In genomic region chr6:33426590-33427563, GRCh38 we compare ENCODE assay signal across 8 cellular contexts. TPM values are rescaled to one million over a fixed set of nuclear protein-coding genes. Genes with fewer than 3 reads are reported as not detected.
DNase-seq lines count a peak whose midpoint lies in the region; ATAC-seq, FAIRE-seq and TF ChIP-seq lines count a peak whose summit lies in the region.

No MANE protein-coding gene starts in this region.

- H3K79me2 ChIP-seq in OCI-LY3 (ENCODE audit: low read length) = no peaks in the 10 kb centered on the region

- H3K27me3 ChIP-seq in OCI-LY3 (ENCODE audit: low read depth, low read length) (no peaks in the 10 kb centered on the region), mucosa of stomach (ENCODE audit: control insufficient read depth, insufficient read depth, low read length) (peaks cover 4% of the 10 kb centered on the region)

- peaks cover 9% of the 10 kb centered on the region for H3K36me3 Mint-ChIP-seq in chondrocyte (ENCODE audit: low read depth)

- H3K4me3 Mint-ChIP-seq in chondrocyte (ENCODE audit: unreplicated experiment) = peak overlapping the region; percentile 90

- peaks cover 64% of the 10 kb centered on the region for H3K4me1 Mint-ChIP-seq in chondrocyte (ENCODE audit: low read depth)

- DNase-seq in G401 (ENCODE audit: low spot score) (peak; percentile 17), chondrocyte (ENCODE audit: low spot score) (no peak), frontal cortex (ENCODE audit: low spot score in 2 of 2) (no peak), HuH-7 (ENCODE audit: low spot score) (no peak)
- DNase-seq in stimulated activated CD8-positive, alpha-beta memory T cell treated with anti-CD3 and anti-CD28 coated beads, Interleukin-4, amount 100 ng/mL, for 48 hours = no peak

- H3K9me3 Mint-ChIP-seq in chondrocyte (ENCODE audit: low read depth) = no peaks in the 10 kb centered on the region

- H3K4me2 ChIP-seq in OCI-LY3 (ENCODE audit: low read length) = peak overlapping the region; percentile 94

- H3K27me3 Mint-ChIP-seq in chondrocyte (ENCODE audit: low read depth) = no peaks in the 10 kb centered on the region

- H3K4me1 ChIP-seq in OCI-LY3 (ENCODE audit: low read length) = peaks cover 41% of the 10 kb centered on the region
- H3K4me1 ChIP-seq in mucosa of stomach (ENCODE audit: control insufficient read depth, insufficient read depth, low read length) = peaks cover 27% of the 10 kb centered on the region

- peak overlapping the region; percentile 99; the same call in 1 of the 2 replicates for H3K9ac ChIP-seq in OCI-LY3 (ENCODE audit: low read length)
- peak overlapping the region; percentile 48 for H3K9ac ChIP-seq in mucosa of stomach (ENCODE audit: low read length)

- in situ Hi-C loops in G401 (cut with HindIII; ENCODE audit: low sequenced_read_pairs) = no loop called here

- H3K9me3 ChIP-seq in OCI-LY3 (ENCODE audit: insufficient read depth, low read length) (no peaks in the 10 kb centered on the region), mucosa of stomach (ENCODE audit: control insufficient read depth, low read length) (no peaks in the 10 kb centered on the region)

- no peak for ATAC-seq in GM18867 (IDR thresholded peaks at IDR 0.05; ENCODE audit: unreplicated experiment)

- H2AFZ ChIP-seq in OCI-LY3 (ENCODE audit: low read depth, low read length) = no peak overlapping the region

- no peaks in the 10 kb centered on the region for H4K20me1 ChIP-seq in OCI-LY3 (ENCODE audit: insufficient read depth, low read length)

- H3K4me3 ChIP-seq in OCI-LY3 (ENCODE audit: low read length) (peak overlapping the region; percentile 100), mucosa of stomach (ENCODE audit: low read length) (no peak overlapping the region)

- H3K27ac Mint-ChIP-seq in chondrocyte (ENCODE audit: unreplicated experiment) = peak overlapping the region; percentile 97

- TF ChIP-seq CTCF in OCI-LY3 (IDR thresholded peaks at IDR 0.05; ENCODE audit: low read depth, low read length) = no peak
- no peak for TF ChIP-seq CTCF in chondrocyte (IDR thresholded peaks at IDR 0.05)

- no peaks in the 10 kb centered on the region for H3K36me3 ChIP-seq in OCI-LY3 (replicated peaks; ENCODE audit: low read depth, low read length)
- no peaks in the 10 kb centered on the region for H3K36me3 ChIP-seq in mucosa of stomach (ENCODE audit: control insufficient read depth, insufficient read depth, low read length)

- FAIRE-seq in frontal cortex (lab: Jason Lieb, UNC) = no peak

- H3K27ac ChIP-seq in OCI-LY3 (ENCODE audit: low read length) = peak overlapping the region; percentile 74

RNA-seq across cellular contexts. Expression of gene SYNGAP1, which starts 7.0 kb away (rescaled TPM):
- total RNA-seq in G401 (2014; rRNA removed; shearing (Covaris generic)) = 4.0 and 7.4 TPM in 2 replicates
- total RNA-seq in chondrocyte (24.2 to 32.6 TPM (median 24.7 TPM) in 3 replicates), frontal cortex (35.1 TPM)

RNA-seq across cellular contexts. Expression of gene CUTA, which starts 9.0 kb away (rescaled TPM):
- 304 and 376 TPM in 2 replicates for total RNA-seq in G401 (2014; rRNA removed; shearing (Covaris generic))
- total RNA-seq in chondrocyte = 204 to 241 TPM (median 218 TPM) in 3 replicates
- 84.8 TPM for total RNA-seq in frontal cortex

RNA-seq across cellular contexts. Expression of gene PHF1, which starts 16.1 kb away (rescaled TPM):
- total RNA-seq in G401 (2014; rRNA removed; shearing (Covaris generic)) = 26.0 and 38.0 TPM in 2 replicates
- total RNA-seq in chondrocyte = 39.0 to 43.2 TPM (median 42.7 TPM) in 3 replicates
- total RNA-seq in frontal cortex = 16.3 TPM

RNA-seq across cellular contexts. Expression of gene ZBTB9, which starts 27.5 kb away (rescaled TPM):
- total RNA-seq in G401 (2014; rRNA removed; shearing (Covaris generic)) = 20.0 and 25.1 TPM in 2 replicates
- total RNA-seq in chondrocyte (6.8 to 7.8 TPM (median 7.1 TPM) in 3 replicates), frontal cortex (9.0 TPM)

RNA-seq across cellular contexts. Expression of gene KIFC1, which starts 35.3 kb away (rescaled TPM):
- 98.5 and 123 TPM in 2 replicates for total RNA-seq in G401 (2014; rRNA removed; shearing (Covaris generic))
- total RNA-seq in chondrocyte = 7.4 to 10.4 TPM (median 8.1 TPM) in 3 replicates
- total RNA-seq in frontal cortex = 4.1 TPM
